In the genomic region with DNA sequence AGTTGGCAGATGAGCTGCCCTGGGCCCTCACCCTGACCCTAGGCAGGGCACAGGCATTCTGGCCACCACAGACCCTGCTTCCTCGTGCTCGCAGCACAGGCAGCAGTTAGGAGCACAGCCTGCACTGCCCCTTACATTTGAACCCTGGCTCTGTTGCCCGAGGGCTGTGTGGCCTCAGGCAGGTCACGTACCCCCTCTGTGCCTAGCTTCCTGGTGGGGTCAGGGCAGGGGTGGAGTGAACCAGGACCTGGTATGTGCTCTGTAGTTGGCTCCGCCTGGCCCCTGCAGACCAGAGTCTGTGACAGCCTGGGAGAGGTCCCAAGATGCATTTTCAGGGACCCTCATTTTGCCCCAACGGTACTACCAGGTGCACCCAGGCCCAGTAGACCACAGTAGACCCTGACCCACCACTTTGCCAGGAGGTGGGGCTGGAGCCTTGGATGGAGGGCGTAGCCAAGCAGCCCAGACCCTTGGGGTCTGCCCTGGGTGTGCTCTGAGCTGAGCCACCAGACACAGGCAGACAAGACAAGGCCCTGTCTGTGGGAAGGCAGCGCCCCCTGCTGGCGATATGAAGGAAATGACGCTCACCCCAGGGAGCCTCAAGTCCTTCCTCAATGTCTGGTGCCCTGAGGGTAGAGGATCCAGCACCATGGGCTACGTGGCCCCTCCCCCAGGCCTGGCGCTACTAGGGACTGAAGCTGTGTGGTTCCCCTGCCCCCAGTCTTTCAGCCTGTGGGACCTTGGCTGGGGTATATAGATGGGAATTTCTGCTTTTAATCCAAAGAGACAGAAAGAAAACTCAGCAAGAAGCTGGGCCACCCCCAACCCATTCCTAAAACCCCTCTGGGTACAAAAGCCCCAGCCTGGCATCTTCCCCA, we compare ENCODE assay signal across 1 cellular context.
TF ChIP-seq lines count a peak whose summit lies in the region.

No MANE protein-coding gene starts in this region.

TF ChIP-seq in GM12878, 131 proteins besides CTCF, POLR2A, EP300 and RAD21:
- TF ChIP-seq CREM (IDR thresholded peaks at IDR 0.05; ENCODE audit: low read depth) (peak; percentile 83), STAT1 (conservative IDR thresholded peaks at IDR 0.05) (0 out of 2 replicates have a peak, but pooled peaks have one; percentile 71), LARP7 (IDR thresholded peaks at IDR 0.05) (0 out of 2 replicates have a peak, but pooled peaks have one; percentile 20), ATF7 (IDR thresholded peaks at IDR 0.05; ENCODE audit: low read depth) (peak; percentile 27; the same call in 1 of the 2 replicates), IKZF2 (IDR thresholded peaks at IDR 0.05) (no peak), BCL3 (IDR thresholded peaks at IDR 0.05; ENCODE audit: borderline replicate concordance, insufficient read depth, low read depth, low read length, poor library complexity, severe bottlenecking) (no peak), CHD2 (IDR thresholded peaks at IDR 0.05; ENCODE audit: borderline replicate concordance, low read depth, low read length) (no peak), HSF1 (IDR thresholded peaks at IDR 0.05; ENCODE audit: low read depth, low read length) (no peak), CREB1 (IDR thresholded peaks at IDR 0.05; ENCODE audit: low read depth) (peak; percentile 73; the same call in 1 of the 2 replicates), SPI1 (IDR thresholded peaks at IDR 0.05; ENCODE audit: borderline replicate concordance, insufficient read depth, low read depth, low read length) (no peak), MTA3 (IDR thresholded peaks at IDR 0.05; ENCODE audit: borderline replicate concordance, low read length) (no peak), YY1 (IDR thresholded peaks at IDR 0.05; ENCODE audit: low read depth, low read length) (peak; percentile 62), IRF5 (IDR thresholded peaks at IDR 0.05; ENCODE audit: borderline replicate concordance) (no peak), SMC3 (IDR thresholded peaks at IDR 0.05; ENCODE audit: borderline replicate concordance, low read length) (peak; percentile 88), RUNX3 (IDR thresholded peaks at IDR 0.05; ENCODE audit: low read length) (peak; percentile 29), RELA (IDR thresholded peaks at IDR 0.05; ENCODE audit: borderline replicate concordance, partially characterized antibody) (peak; percentile 30)
TF ChIP-seq in GM12878: peak in this region for 9.
